ENCODE assay signal across 8 cellular contexts in the genomic region with DNA sequence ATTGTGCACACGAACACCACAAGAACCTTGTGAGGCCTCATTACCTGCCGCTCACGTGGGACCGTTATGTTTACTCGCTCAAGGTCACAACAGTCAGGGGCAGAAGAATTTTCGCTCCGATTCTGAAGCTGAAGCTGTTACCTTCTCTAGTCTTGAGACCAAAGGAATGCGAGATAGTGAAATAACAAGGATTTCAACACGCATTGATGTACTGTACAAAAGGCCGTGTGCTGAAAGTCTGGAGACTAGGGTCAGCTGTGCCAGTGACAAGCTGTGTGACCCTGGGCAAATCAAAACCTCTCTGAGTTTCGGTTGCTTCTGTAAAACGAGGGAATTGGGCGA. TPM values are rescaled to one million over a fixed set of nuclear protein-coding genes. Genes with fewer than 3 reads are reported as not detected.
DNase-seq lines count a peak whose midpoint lies in the region; ATAC-seq, FAIRE-seq and TF ChIP-seq lines count a peak whose summit lies in the region.

No MANE protein-coding gene starts in this region.

- peaks cover 58% of the 10 kb centered on the region for H3K4me1 Mint-ChIP-seq in activated CD4-positive, alpha-beta T cell treated with anti-CD3 and anti-CD28 coated beads for 36 hours
- H3K4me1 Mint-ChIP-seq in nephron, result peaks cover 36% of the 10 kb centered on the region

- peak overlapping the region; percentile 54 for H3K4me3 ChIP-seq in effector memory CD4-positive, alpha-beta T cell (ENCODE audit: insufficient read depth, low read depth, low read length, poor library complexity, severe bottlenecking)
- H3K4me3 ChIP-seq in upper lobe of right lung, result peak overlapping the region; percentile 81

- ATAC-seq in GM19043 (IDR thresholded peaks at IDR 0.05; ENCODE audit: low read depth, unreplicated experiment) (peak; percentile 2), HG03139 (IDR thresholded peaks at IDR 0.05; ENCODE audit: unreplicated experiment) (peak; percentile 10), upper lobe of right lung (no peak)
- peak; percentile 50 for ATAC-seq in activated CD4-positive, alpha-beta T cell treated with anti-CD3 and anti-CD28 coated beads for 36 hours

- H3K27me3 ChIP-seq in effector memory CD4-positive, alpha-beta T cell (replicated peaks; ENCODE audit: control insufficient read depth, insufficient read depth, low read length, poor library complexity, severe bottlenecking), result no peaks in the 10 kb centered on the region
- no peaks in the 10 kb centered on the region for H3K27me3 ChIP-seq in upper lobe of right lung

- H3K27ac ChIP-seq in effector memory CD4-positive, alpha-beta T cell (ENCODE audit: insufficient read depth, low read length, poor library complexity, severe bottlenecking), result peak overlapping the region; percentile 86
- peak overlapping the region; percentile 98 for H3K27ac ChIP-seq in upper lobe of right lung

- peaks cover 40% of the 10 kb centered on the region for H3K36me3 Mint-ChIP-seq in activated CD4-positive, alpha-beta T cell treated with anti-CD3 and anti-CD28 coated beads for 36 hours (ENCODE audit: low read depth)
- peaks cover 27% of the 10 kb centered on the region for H3K36me3 Mint-ChIP-seq in nephron (ENCODE audit: low read depth)

- no peaks in the 10 kb centered on the region for H3K36me3 ChIP-seq in effector memory CD4-positive, alpha-beta T cell (ENCODE audit: control insufficient read depth, insufficient read depth, low read length)
- H3K36me3 ChIP-seq in upper lobe of right lung, result no peaks in the 10 kb centered on the region

- intact Hi-C loops in activated CD4-positive, alpha-beta T cell treated with anti-CD3 and anti-CD28 coated beads for 36 hours (cut with DNase I, micrococcal nuclease), result loop anchor here (1.0 to 10.0 kb wide), 15 partner anchors 114 to 1092 kb away; partner anchors contain the start of genes GLS (in 2 of the 2), ASNSD1 (in 1 of the 2), HIBCH (in 1 of the 2) and MFSD6 (in 1 of the 2)
- intact Hi-C loops in upper lobe of right lung (cut with DNase I), result no loop called here

- peaks cover 10% of the 10 kb centered on the region for H3K4me1 ChIP-seq in effector memory CD4-positive, alpha-beta T cell (ENCODE audit: control insufficient read depth, insufficient read depth, low read length, poor library complexity, severe bottlenecking)
- peaks cover 17% of the 10 kb centered on the region for H3K4me1 ChIP-seq in upper lobe of right lung

- peaks cover 21% of the 10 kb centered on the region for H3K9me3 Mint-ChIP-seq in activated CD4-positive, alpha-beta T cell treated with anti-CD3 and anti-CD28 coated beads for 36 hours (ENCODE audit: low read depth)
- peaks cover 20% of the 10 kb centered on the region for H3K9me3 Mint-ChIP-seq in nephron

- H3K27me3 Mint-ChIP-seq in activated CD4-positive, alpha-beta T cell treated with anti-CD3 and anti-CD28 coated beads for 36 hours, result no peaks in the 10 kb centered on the region
- no peaks in the 10 kb centered on the region for H3K27me3 Mint-ChIP-seq in nephron (ENCODE audit: low read depth)

- FAIRE-seq in GM19239 (lab: Jason Lieb, UNC), result no peak

- H3K9me3 ChIP-seq in effector memory CD4-positive, alpha-beta T cell (ENCODE audit: control insufficient read depth, low read length), result no peaks in the 10 kb centered on the region
- H3K9me3 ChIP-seq in upper lobe of right lung, result no peaks in the 10 kb centered on the region

- peak overlapping the region; percentile 95 for H3K4me3 Mint-ChIP-seq in activated CD4-positive, alpha-beta T cell treated with anti-CD3 and anti-CD28 coated beads for 36 hours
- H3K4me3 Mint-ChIP-seq in nephron, result peak overlapping the region; percentile 90 to 99 (median 98)

- POLR2A ChIA-PET in activated CD4-positive, alpha-beta T cell treated with anti-CD3 and anti-CD28 coated beads for 36 hours (lab: Charles Lee), result interaction anchor here (0.6 to 1.9 kb wide), 8 partner anchors 17 to 353 kb away, joined by 3 to 10 read pairs (median 4); no protein-coding TSS in a partner anchor

- peak; percentile 76 for DNase-seq in activated CD4-positive, alpha-beta T cell treated with anti-CD3 and anti-CD28 coated beads for 36 hours
- peak; percentile 26 to 32 (median 31) for DNase-seq in effector memory CD4-positive, alpha-beta T cell
- DNase-seq in upper lobe of right lung, result no peak
- no peak for DNase-seq in GM19239 (ENCODE audit: insufficient read length, low spot score)
- no peak for DNase-seq in NCI-H2107 (lab: John Stamatoyannopoulos, UW)

- peak overlapping the region; percentile 98 for H3K27ac Mint-ChIP-seq in activated CD4-positive, alpha-beta T cell treated with anti-CD3 and anti-CD28 coated beads for 36 hours
- peak overlapping the region; percentile 97 to 99 (median 98) for H3K27ac Mint-ChIP-seq in nephron

- CTCF ChIA-PET in activated CD4-positive, alpha-beta T cell treated with anti-CD3 and anti-CD28 coated beads for 36 hours (lab: Charles Lee), result interaction anchor here (0.6 to 1.1 kb wide), 3 partner anchors 11 to 112 kb away, joined by 3 read pairs; no protein-coding TSS in a partner anchor

- TF ChIP-seq CTCF in nephron (IDR thresholded peaks at IDR 0.05; ENCODE audit: unreplicated experiment in 3 of 3) (no peak), upper lobe of right lung (IDR thresholded peaks at IDR 0.05) (no peak)

RNA-seq across cellular contexts. Expression of gene NEMP2, which starts 0.6 kb away (rescaled TPM):
- 10 to 100 TPM; 24.6 to 25.1 TPM for total RNA-seq in activated CD4-positive, alpha-beta T cell treated with anti-CD3 and anti-CD28 coated beads for 36 hours
- 8.0 TPM for total RNA-seq in upper lobe of right lung

Comparison
In these comparisons a context has a peak if more than half of its experiments do, and no peak if none do; other contexts are left out.
1. DNase-seq: peak in activated CD4-positive, alpha-beta T cell treated with anti-CD3 and anti-CD28 coated beads for 36 hours (single experiment) and effector memory CD4-positive, alpha-beta T cell (3 of 3); none in upper lobe of right lung (single experiment), GM19239 (single experiment) and NCI-H2107 (single experiment).